24 cellular contexts compared by ENCODE assay signal in the genomic region with DNA sequence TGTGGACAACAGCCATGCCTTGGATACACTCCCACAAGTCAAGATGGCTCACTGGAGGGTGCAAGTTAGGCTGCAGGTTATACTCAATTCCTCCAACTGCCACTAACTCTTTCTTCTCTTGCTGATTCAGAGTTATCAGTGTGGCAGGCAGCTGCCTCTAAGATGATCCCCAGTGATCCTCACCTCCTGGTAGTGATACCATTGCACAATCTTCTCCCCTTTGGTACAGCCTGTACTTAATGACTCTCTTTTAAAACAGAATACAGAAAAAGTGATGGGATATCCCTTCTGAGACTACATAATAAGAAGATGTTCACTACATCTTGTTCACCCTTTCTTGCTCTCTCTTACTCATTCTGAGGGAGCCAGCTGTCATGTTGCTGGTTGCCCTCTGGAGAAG.
DNase-seq lines count a peak whose midpoint lies in the region; ATAC-seq, FAIRE-seq and TF ChIP-seq lines count a peak whose summit lies in the region.
"Had no signal": no experiment of that assay in that cellular context is flagged by ENCODE, and none has a peak within 500 bp of the region (broad histone marks: within the 10 kb centered on the region; RNA-seq: fewer than 3 reads in every experiment).

No MANE protein-coding gene starts in this region.

- H3K27ac ChIP-seq in IMR-90 (ENCODE audit: insufficient read depth, low read length) = no peak overlapping the region
- no peak overlapping the region for H3K27ac ChIP-seq in endodermal cell (ENCODE audit: low read depth, low read length)
- H3K27ac ChIP-seq in CD8-positive, alpha-beta memory T cell (ENCODE audit: low read depth, low read length) = no peak overlapping the region
- H3K27ac ChIP-seq: BLaER1 treated with 17β-estradiol and CSF1 and Interleukin-3, amounts not matched to agents 10 nM and 100 nM had no signal

- peak; percentile 5 for FAIRE-seq in urothelium cell line (lab: Jason Lieb, UNC)
- FAIRE-seq: G401.6, GM12892, H54 had no signal

- H4K5ac ChIP-seq in IMR-90 (ENCODE audit: low read depth, low read length) = no peak overlapping the region

- H3K9me3 ChIP-seq in IMR-90 (ENCODE audit: control insufficient read depth, insufficient read depth, low read length) = no peaks in the 10 kb centered on the region
- H3K9me3 ChIP-seq in endodermal cell (ENCODE audit: control insufficient read depth, low read length) = peaks cover 36% of the 10 kb centered on the region
- H3K9me3 ChIP-seq in CD8-positive, alpha-beta memory T cell (ENCODE audit: low read length) = no peaks in the 10 kb centered on the region
- H3K9me3 ChIP-seq: BE2C, HAP-1 had no signal

- H3K23ac ChIP-seq in IMR-90 (ENCODE audit: low read depth, low read length) = no peak overlapping the region

- peaks cover 28% of the 10 kb centered on the region for H3K9me3 Mint-ChIP-seq in endodermal cell
- peaks cover 0 to 3% (median 0%) of the 10 kb centered on the region in 5 donors for H3K9me3 Mint-ChIP-seq in CD8-positive, alpha-beta memory T cell
- H3K9me3 Mint-ChIP-seq: CD4-positive, alpha-beta T cell had no signal

- no peak overlapping the region for H2BK120ac ChIP-seq in IMR-90 (ENCODE audit: low read depth, low read length)

- H2BK15ac ChIP-seq in IMR-90 (ENCODE audit: low read depth, low read length) = no peak overlapping the region

- dilution Hi-C loops in IMR-90 (cut with HindIII; ENCODE audit: low sequenced_read_pairs, unreplicated experiment) = no loop called here

- H3K4me2 ChIP-seq in IMR-90 (ENCODE audit: low read depth, low read length) = no peak overlapping the region
- H3K4me2 ChIP-seq: A549; BLaER1 treated with 17β-estradiol and CSF1 and Interleukin-3, amounts not matched to agents 10 nM and 100 nM had no signal

- H3K27me3 ChIP-seq in IMR-90 (ENCODE audit: control insufficient read depth, insufficient read depth, low read length) (peaks cover 9% of the 10 kb centered on the region), endodermal cell (ENCODE audit: control insufficient read depth, insufficient read depth, low read length, poor library complexity, severe bottlenecking) (no peaks in the 10 kb centered on the region)
- H3K27me3 ChIP-seq in CD8-positive, alpha-beta memory T cell (ENCODE audit: insufficient read depth, low read length, poor library complexity, severe bottlenecking) = no peaks in the 10 kb centered on the region
- H3K27me3 ChIP-seq: BE2C; BLaER1 treated with 17β-estradiol and CSF1 and Interleukin-3, amounts not matched to agents 10 nM and 100 nM had no signal

- ATAC-seq in IMR-90 (ENCODE audit: low read depth) = no peak
- ATAC-seq in HG02588 (IDR thresholded peaks at IDR 0.05; ENCODE audit: unreplicated experiment) = no peak
- ATAC-seq: A549 had no signal

- no peak overlapping the region for H2BK5ac ChIP-seq in IMR-90 (ENCODE audit: low read depth, low read length, poor library complexity, severe bottlenecking)

- no peak overlapping the region for H3K4me3 ChIP-seq in IMR-90 (ENCODE audit: insufficient read depth, low read depth, low read length)
- peak overlapping the region; percentile 54 for H3K4me3 ChIP-seq in endodermal cell (ENCODE audit: low read length)
- H3K4me3 ChIP-seq in CD8-positive, alpha-beta memory T cell (ENCODE audit: low read length) = no peak overlapping the region
- H3K4me3 ChIP-seq: A549; BLaER1 treated with 17β-estradiol and CSF1 and Interleukin-3, amounts not matched to agents 10 nM and 100 nM; HAP-1 had no signal

- H3K9me1 ChIP-seq in IMR-90 (ENCODE audit: insufficient read depth, low read length) = no peaks in the 10 kb centered on the region

- no peaks in the 10 kb centered on the region for H3K36me3 ChIP-seq in IMR-90 (ENCODE audit: control insufficient read depth, insufficient read depth, low read length)
- H3K36me3 ChIP-seq in endodermal cell (ENCODE audit: control insufficient read depth, insufficient read depth, low read length) = no peaks in the 10 kb centered on the region
- H3K36me3 ChIP-seq in CD8-positive, alpha-beta memory T cell (ENCODE audit: insufficient read depth, low read length) = no peaks in the 10 kb centered on the region
- H3K36me3 ChIP-seq: BE2C; BLaER1 treated with 17β-estradiol and CSF1 and Interleukin-3, amounts not matched to agents 10 nM and 100 nM; HAP-1 had no signal

- DNase-seq in IMR-90 (no peak), endodermal cell (no peak), iris pigment epithelial cell (ENCODE audit: low read depth) (peak; percentile 57), urothelium cell line (ENCODE audit: low spot score) (no peak), NCI-H446 (lab: John Stamatoyannopoulos, UW) (no peak)
- no peak for DNase-seq in CD8-positive, alpha-beta memory T cell
- DNase-seq: 8988T; ACHN; AML-193; BE2C; Calu3; CD4-positive, alpha-beta T cell; COR-L47; DMS53; DND-41; GOT3 had no signal

- H3K27me3 Mint-ChIP-seq in endodermal cell (ENCODE audit: insufficient read depth) = no peaks in the 10 kb centered on the region
- peaks cover 0 to 13% of the 10 kb centered on the region in 2 donors for H3K27me3 Mint-ChIP-seq in CD8-positive, alpha-beta memory T cell
- H3K27me3 Mint-ChIP-seq: CD4-positive, alpha-beta T cell had no signal

- no peak overlapping the region for H3K4me3 Mint-ChIP-seq in endodermal cell
- H3K4me3 Mint-ChIP-seq in CD8-positive, alpha-beta memory T cell = no peak overlapping the region
- H3K4me3 Mint-ChIP-seq: CD14-positive monocyte; CD4-positive, alpha-beta T cell had no signal

- H3K27ac Mint-ChIP-seq in endodermal cell = no peak overlapping the region
- H3K27ac Mint-ChIP-seq in CD8-positive, alpha-beta memory T cell = peak overlapping the region in 1 of 8 donors; percentile 39
- H3K27ac Mint-ChIP-seq: CD14-positive monocyte; CD4-positive, alpha-beta T cell had no signal

- no peak overlapping the region for H2AFZ ChIP-seq in IMR-90 (replicated peaks; ENCODE audit: low read length, poor library complexity)

- CTCF ChIA-PET in IMR-90 (lab: Yijun Ruan, JAX) = no interaction called here
- CTCF ChIA-PET in CD8-positive, alpha-beta memory T cell (lab: Charles Lee) = no interaction called here

- in situ Hi-C loops in IMR-90 (cut with MboI; ENCODE audit: low sequenced_read_pairs) = no loop called here

- H4K20me1 ChIP-seq in IMR-90 (ENCODE audit: insufficient read depth, low read length) = no peaks in the 10 kb centered on the region
- H4K20me1 ChIP-seq: BLaER1 treated with 17β-estradiol and CSF1 and Interleukin-3, amounts not matched to agents 10 nM and 100 nM had no signal

- peaks cover 14% of the 10 kb centered on the region for H3K4me1 Mint-ChIP-seq in endodermal cell
- H3K4me1 Mint-ChIP-seq in CD8-positive, alpha-beta memory T cell = no peaks in the 10 kb centered on the region
- H3K4me1 Mint-ChIP-seq: CD14-positive monocyte had no signal

- no peak overlapping the region for H3K18ac ChIP-seq in IMR-90 (ENCODE audit: low read depth, low read length)

- no peak overlapping the region for H4K91ac ChIP-seq in IMR-90 (ENCODE audit: insufficient read depth, low read depth, low read length)

- H3K14ac ChIP-seq in IMR-90 (replicated peaks; ENCODE audit: low read depth, low read length) = no peak overlapping the region

- POLR2A ChIA-PET in IMR-90 (lab: Charles Lee; ENCODE audit: unreplicated experiment) = no interaction called here
- POLR2A ChIA-PET in CD8-positive, alpha-beta memory T cell (lab: Charles Lee) = no interaction called here

- TF ChIP-seq CTCF in IMR-90 (conservative IDR thresholded peaks at IDR 0.05; ENCODE audit: low read depth, low read length) (no peak), endodermal cell (conservative IDR thresholded peaks at IDR 0.05) (no peak)

- H3K4ac ChIP-seq in IMR-90 (ENCODE audit: low read depth, low read length) = no peak overlapping the region

- no peak for TF ChIP-seq POLR2A in IMR-90 (IDR thresholded peaks at IDR 0.05; ENCODE audit: low read depth, low read length)

- BruUV-seq in IMR-90 (replicated peaks; lab: Mats Ljungman, UMichigan) = no TSS peak

- peaks cover 16% of the 10 kb centered on the region for H3K36me3 Mint-ChIP-seq in endodermal cell (ENCODE audit: low read depth)
- H3K36me3 Mint-ChIP-seq in CD8-positive, alpha-beta memory T cell = no peaks in the 10 kb centered on the region
- H3K36me3 Mint-ChIP-seq: CD14-positive monocyte had no signal

- no peak overlapping the region for H3K56ac ChIP-seq in IMR-90 (ENCODE audit: extremely low read depth, insufficient read depth, low read length)

- H2AK9ac ChIP-seq in IMR-90 (replicated peaks; ENCODE audit: low read depth, low read length, poor library complexity) = no peak overlapping the region

- intact Hi-C loops in IMR-90 (cut with micrococcal nuclease) = no loop called here

- no peaks in the 10 kb centered on the region for H3K79me1 ChIP-seq in IMR-90 (ENCODE audit: low read depth in 1 of 2, low read length in 2 of 2)

- H3K9ac ChIP-seq in IMR-90 (ENCODE audit: low read depth, low read length) (no peak overlapping the region), endodermal cell (ENCODE audit: extremely low read depth, low read length, poor library complexity, severe bottlenecking) (no peak overlapping the region)
- H3K9ac ChIP-seq: BLaER1 treated with 17β-estradiol and CSF1 and Interleukin-3, amounts not matched to agents 10 nM and 100 nM had no signal

- H2AK5ac ChIP-seq in IMR-90 (ENCODE audit: low read depth, low read length) = no peak overlapping the region

- H3K4me1 ChIP-seq in IMR-90 (ENCODE audit: control insufficient read depth, insufficient read depth, low read length) (no peaks in the 10 kb centered on the region), endodermal cell (ENCODE audit: control insufficient read depth, insufficient read depth, low read length) (no peaks in the 10 kb centered on the region)
- H3K4me1 ChIP-seq in CD8-positive, alpha-beta memory T cell (ENCODE audit: insufficient read depth, low read length) = no peaks in the 10 kb centered on the region
- H3K4me1 ChIP-seq: BLaER1 treated with 17β-estradiol and CSF1 and Interleukin-3, amounts not matched to agents 10 nM and 100 nM; HAP-1 had no signal

- H2BK20ac ChIP-seq in IMR-90 (ENCODE audit: low read depth, low read length) = no peak overlapping the region

- TF ChIP-seq RAD21 in IMR-90 (IDR thresholded peaks at IDR 0.05; ENCODE audit: low read length) = no peak

- no peak overlapping the region for H4K8ac ChIP-seq in IMR-90 (ENCODE audit: low read depth in 2 of 2, low read length in 2 of 2)

TF ChIP-seq in IMR-90, 13 proteins besides CTCF, POLR2A, EP300 and RAD21 (continues in another document):
- TF ChIP-seq CEBPB (IDR thresholded peaks at IDR 0.05; ENCODE audit: low read depth, low read length) (peak; percentile 40; the same call in 1 of the 2 replicates), SMC3 (IDR thresholded peaks at IDR 0.05; ENCODE audit: low read depth, low read length) (no peak), BHLHE40 (IDR thresholded peaks at IDR 0.05; ENCODE audit: low read depth, low read length) (no peak), CHD1 (IDR thresholded peaks at IDR 0.05; ENCODE audit: low read depth, low read length) (no peak), RCOR1 (IDR thresholded peaks at IDR 0.05; ENCODE audit: insufficient replicate concordance, low read length) (no peak), MAZ (IDR thresholded peaks at IDR 0.05; ENCODE audit: borderline replicate concordance, low read depth, low read length) (no peak), NFE2L2 (IDR thresholded peaks at IDR 0.05; ENCODE audit: low read depth, low read length) (no peak)
